ENCODE assay signal across 17 cellular contexts in genomic region chr1:44642925-44643324, GRCh38. TPM values are rescaled to one million over a fixed set of nuclear protein-coding genes. Genes with fewer than 3 reads are reported as not detected.
DNase-seq lines count a peak whose midpoint lies in the region; ATAC-seq and TF ChIP-seq lines count a peak whose summit lies in the region.
"Had no signal": no experiment of that assay in that cellular context is flagged by ENCODE, and none has a peak within 500 bp of the region (broad histone marks: within the 10 kb centered on the region; RNA-seq: fewer than 3 reads in every experiment).

No MANE protein-coding gene starts in this region.

- no peaks in the 10 kb centered on the region for H3K79me1 ChIP-seq in trophoblast cell (ENCODE audit: low read length)

- H2AFZ ChIP-seq in trophoblast cell (ENCODE audit: insufficient read depth, low read length, poor library complexity) (no peak overlapping the region), MM.1S (ENCODE audit: low read length) (no peak overlapping the region)

- no peak overlapping the region for H3K4ac ChIP-seq in trophoblast cell (ENCODE audit: low read depth, low read length)

- no peak overlapping the region for H3K18ac ChIP-seq in trophoblast cell (ENCODE audit: low read length)

- H3K4me1 ChIP-seq in right atrium auricular region: peaks cover 0 to 77% of the 10 kb centered on the region in 2 donors
- no peaks in the 10 kb centered on the region for H3K4me1 ChIP-seq in trophoblast cell (ENCODE audit: control insufficient read depth in 1 of 2, insufficient read depth in 2 of 2, low read length in 2 of 2)
- H3K4me1 ChIP-seq in MM.1S (ENCODE audit: low read length): no peaks in the 10 kb centered on the region

- no peak overlapping the region for H2AK5ac ChIP-seq in trophoblast cell (ENCODE audit: low read length)

- no CpG with 5 or more reads among the region's 3 CpGs for WGBS in trophoblast cell (ENCODE audit: extremely low coverage, insufficient coverage, insufficient read length)

- no peak overlapping the region for H2BK12ac ChIP-seq in trophoblast cell (ENCODE audit: low read length)

- no peak overlapping the region for H4K8ac ChIP-seq in trophoblast cell (ENCODE audit: low read depth, low read length)

- TF ChIP-seq CTCF in right atrium auricular region (IDR thresholded peaks at IDR 0.05): no peak
- TF ChIP-seq CTCF in MM.1S (IDR thresholded peaks at IDR 0.05; ENCODE audit: low read length): no peak

- no peak overlapping the region for H3K9ac ChIP-seq in trophoblast cell (ENCODE audit: low read length)
- no peak overlapping the region for H3K9ac ChIP-seq in MM.1S (ENCODE audit: low read length)

- no peak for DNase-seq in right atrium auricular region (ENCODE audit: low spot score)
- DNase-seq in cardiac septum (ENCODE audit: low spot score): no peak
- no peak for DNase-seq in trophoblast cell
- no peak for DNase-seq in MM.1S
- DNase-seq in SKM-1 treated with dmso at 0.1 percent for 144 hours (lab: John Stamatoyannopoulos, UW; ENCODE audit: unreplicated experiment): no peak
- DNase-seq in HEK293T (ENCODE audit: extremely low spot score): no peak
- DNase-seq: COR-L47; foreskin melanocyte; left colon; midbrain; SIG-M5; stimulated activated CD4-positive, alpha-beta T cell treated with anti-CD3 and anti-CD28 coated beads, Interleukin-15, amount 100 ng/mL, for 24 hours; stimulated activated naive CD8-positive, alpha-beta T cell treated with anti-CD3 and anti-CD28 coated beads, Interleukin-15, amount 100 ng/mL, for 72 hours; uterus had no signal

- H4K91ac ChIP-seq in trophoblast cell (ENCODE audit: low read depth, low read length): no peak overlapping the region

- no peak overlapping the region for H2BK5ac ChIP-seq in trophoblast cell (ENCODE audit: low read depth, low read length, poor library complexity)

- no peak overlapping the region for H3K23ac ChIP-seq in trophoblast cell (ENCODE audit: low read length)

- H3K36me3 ChIP-seq in right atrium auricular region (peaks cover 48% of the 10 kb centered on the region), trophoblast cell (ENCODE audit: control insufficient read depth in 1 of 2, insufficient read depth in 2 of 2, low read length in 2 of 2) (peaks cover 65 to 82% of the 10 kb centered on the region in 2 experiments), MM.1S (replicated peaks; ENCODE audit: insufficient read depth, low read length) (0 out of 2 replicates have a peak, but pooled peaks cover 2% of the 10 kb centered on the region)
- H3K36me3 ChIP-seq: uterus had no signal

- CTCF ChIA-PET in HEK293T (lab: Yijun Ruan, JAX): interaction anchor here (4.2 kb wide), 1 partner anchor 9 kb away, joined by 19 read pairs; no protein-coding TSS in a partner anchor

- H3K27ac ChIP-seq in right atrium auricular region (peak overlapping the region; percentile 71 to 86), cingulate gyrus (ENCODE audit: low read depth, low read length) (peak overlapping the region; percentile 96), trophoblast cell (ENCODE audit: low read depth, low read length) (no peak overlapping the region), MM.1S (ENCODE audit: low read length) (no peak overlapping the region)
- H3K27ac ChIP-seq: VCaP had no signal

- no peaks in the 10 kb centered on the region for H3K9me3 ChIP-seq in right atrium auricular region
- no peaks in the 10 kb centered on the region for H3K9me3 ChIP-seq in trophoblast cell (ENCODE audit: insufficient read depth, low read depth, low read length)
- H3K9me3 ChIP-seq in MM.1S (replicated peaks; ENCODE audit: insufficient read depth, low read length): no peaks in the 10 kb centered on the region
- H3K9me3 ChIP-seq: uterus had no signal

- H3K79me2 ChIP-seq in trophoblast cell (ENCODE audit: control insufficient read depth, insufficient read depth, low read length, poor library complexity) (no peaks in the 10 kb centered on the region), MM.1S (ENCODE audit: low read length) (peaks cover 13% of the 10 kb centered on the region)

- H3K4me2 ChIP-seq in trophoblast cell (ENCODE audit: low read length) (no peak overlapping the region), MM.1S (ENCODE audit: low read depth, low read length) (no peak overlapping the region)

- H2BK120ac ChIP-seq in trophoblast cell (ENCODE audit: insufficient read depth, low read length, poor library complexity): no peak overlapping the region

- H3K27me3 ChIP-seq in right atrium auricular region: no peaks in the 10 kb centered on the region
- H3K27me3 ChIP-seq in trophoblast cell (ENCODE audit: insufficient read depth, low read length): no peaks in the 10 kb centered on the region
- H3K27me3 ChIP-seq in MM.1S (replicated peaks; ENCODE audit: insufficient read depth, low read length): no peaks in the 10 kb centered on the region
- H3K27me3 ChIP-seq: uterus had no signal

- no peak for TF ChIP-seq POLR2A in GM18505 (IDR thresholded peaks at IDR 0.05; ENCODE audit: borderline replicate concordance, extremely low read depth, insufficient read depth, insufficient read length)

- no peak overlapping the region for H4K12ac ChIP-seq in trophoblast cell (ENCODE audit: low read depth, low read length)

- POLR2A ChIA-PET in HEK293T (lab: Yijun Ruan, JAX): interaction anchor here (1.9 to 4.6 kb wide), 2 partner anchors 10 to 11 kb away, joined by 8 to 54 read pairs; no protein-coding TSS in a partner anchor

- no peaks in the 10 kb centered on the region for H3F3A ChIP-seq in MM.1S (ENCODE audit: insufficient read depth, low read length)

- H3K4me3 ChIP-seq in right atrium auricular region (no peak overlapping the region), trophoblast cell (ENCODE audit: low read depth, low read length) (peak overlapping the region; percentile 19), MM.1S (ENCODE audit: low read length) (no peak overlapping the region)
- H3K4me3 ChIP-seq: uterus had no signal

- no peaks in the 10 kb centered on the region for H4K20me1 ChIP-seq in MM.1S (ENCODE audit: insufficient read depth, low read length)

- H3K14ac ChIP-seq in trophoblast cell (ENCODE audit: low read length): no peak overlapping the region

- no peaks in the 10 kb centered on the region for H3K9me2 ChIP-seq in MM.1S (replicated peaks; ENCODE audit: insufficient read depth, low read length)

- intact Hi-C loops in cardiac septum (cut with DNase I): no loop called here

- no peak for ATAC-seq in GM18505 (IDR thresholded peaks at IDR 0.05; ENCODE audit: unreplicated experiment)
- ATAC-seq: left colon; stimulated activated naive CD8-positive, alpha-beta T cell treated with anti-CD3 and anti-CD28 coated beads, Interleukin-15, amount 100 ng/mL, for 72 hours had no signal

TF ChIP-seq in HEK293T, 16 proteins besides CTCF, POLR2A, EP300 and RAD21:
- TF ChIP-seq FOXA1 (IDR thresholded peaks at IDR 0.05) (no peak), HDGF (IDR thresholded peaks at IDR 0.05; ENCODE audit: borderline replicate concordance) (no peak), SUZ12 (IDR thresholded peaks at IDR 0.05) (no peak), ZNF384 (IDR thresholded peaks at IDR 0.05) (no peak), LEF1 (IDR thresholded peaks at IDR 0.05; ENCODE audit: borderline replicate concordance) (no peak), FOXM1 (IDR thresholded peaks at IDR 0.05; ENCODE audit: borderline replicate concordance) (no peak), TARDBP (IDR thresholded peaks at IDR 0.05) (no peak), FOXK2 (IDR thresholded peaks at IDR 0.05) (no peak), CTBP1 (IDR thresholded peaks at IDR 0.05; ENCODE audit: borderline replicate concordance) (no peak), NFRKB (IDR thresholded peaks at IDR 0.05) (no peak), L3MBTL2 (conservative IDR thresholded peaks at IDR 0.05) (no peak), BHLHE40 (IDR thresholded peaks at IDR 0.05; ENCODE audit: borderline replicate concordance) (no peak), ARNT (IDR thresholded peaks at IDR 0.05) (no peak), ELF4 (IDR thresholded peaks at IDR 0.05) (no peak)
- TF ChIP-seq, protein P1, sequence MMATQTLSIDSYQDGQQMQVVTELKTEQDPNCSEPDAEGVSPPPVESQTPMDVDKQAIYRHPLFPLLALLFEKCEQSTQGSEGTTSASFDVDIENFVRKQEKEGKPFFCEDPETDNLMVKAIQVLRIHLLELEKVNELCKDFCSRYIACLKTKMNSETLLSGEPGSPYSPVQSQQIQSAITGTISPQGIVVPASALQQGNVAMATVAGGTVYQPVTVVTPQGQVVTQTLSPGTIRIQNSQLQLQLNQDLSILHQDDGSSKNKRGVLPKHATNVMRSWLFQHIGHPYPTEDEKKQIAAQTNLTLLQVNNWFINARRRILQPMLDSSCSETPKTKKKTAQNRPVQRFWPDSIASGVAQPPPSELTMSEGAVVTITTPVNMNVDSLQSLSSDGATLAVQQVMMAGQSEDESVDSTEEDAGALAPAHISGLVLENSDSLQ (IDR thresholded peaks at IDR 0.05): no peak

RNA-seq across cellular contexts. Expression of gene TMEM53, which starts 31.4 kb away (rescaled TPM):
- total RNA-seq in right atrium auricular region (10 to 100 TPM in 1 of 2 donors, 1 to 10 TPM in 1; 8.3 to 13.1 TPM), cardiac septum (9.8 TPM)
- 9.2 and 9.3 TPM in 2 replicates for polyA plus RNA-seq in trophoblast cell (2013)

RNA-seq across cellular contexts. Expression of gene ARMH1, which starts 31.6 kb away (rescaled TPM):
- total RNA-seq in right atrium auricular region: 1 to 10 TPM in 1 of 2 donors, under 1 TPM in 1; 0.19 to 5.2 TPM
- total RNA-seq in cardiac septum: 0.70 TPM
- 1.3 and 1.5 TPM in 2 replicates for polyA plus RNA-seq in trophoblast cell (2013)

Comparison
In these comparisons a context has a peak if more than half of its experiments do, and no peak if none do; other contexts are left out.
1. H3K27ac ChIP-seq: peak in right atrium auricular region (2 of 2) and cingulate gyrus (single experiment); none in trophoblast cell (single experiment) and MM.1S (single experiment).